In genomic region chr12:3137814-3138445, GRCh38 we compare ENCODE assay signal across 2 cellular contexts.
TF ChIP-seq lines count a peak whose summit lies in the region.

No MANE protein-coding gene starts in this region.

TF ChIP-seq in SK-N-SH, 30 proteins besides CTCF, POLR2A, EP300 and RAD21:
- TF ChIP-seq REST (IDR thresholded peaks at IDR 0.05; ENCODE audit: low read depth, low read length) (no peak), RCOR1 (IDR thresholded peaks at IDR 0.05; ENCODE audit: low read length) (no peak), FOSL2 (IDR thresholded peaks at IDR 0.05; ENCODE audit: borderline replicate concordance, low read depth) (no peak), NRF1 (IDR thresholded peaks at IDR 0.05; ENCODE audit: low read depth, low read length) (no peak), CHD2 (IDR thresholded peaks at IDR 0.05; ENCODE audit: low read length, partially characterized antibody) (no peak), TAF1 (IDR thresholded peaks at IDR 0.05; ENCODE audit: borderline replicate concordance, low read depth, low read length) (no peak), RXRA (IDR thresholded peaks at IDR 0.05; ENCODE audit: borderline replicate concordance, low read depth) (no peak)
TF ChIP-seq in SK-N-SH: peak in this region for 0.

TF ChIP-seq in SK-N-SH treated with all-trans-retinoic acid at 6 μM for 48 hours, 23 proteins besides CTCF, POLR2A, EP300 and RAD21 (continued from another document):
- TF ChIP-seq TSHZ2 (CRISPR knock-in tag; IDR thresholded peaks at IDR 0.05) = no peak
- TF ChIP-seq CSRNP3 (CRISPR knock-in tag; IDR thresholded peaks at IDR 0.05) = no peak
